7 cellular contexts compared by ENCODE assay signal in the genomic region with DNA sequence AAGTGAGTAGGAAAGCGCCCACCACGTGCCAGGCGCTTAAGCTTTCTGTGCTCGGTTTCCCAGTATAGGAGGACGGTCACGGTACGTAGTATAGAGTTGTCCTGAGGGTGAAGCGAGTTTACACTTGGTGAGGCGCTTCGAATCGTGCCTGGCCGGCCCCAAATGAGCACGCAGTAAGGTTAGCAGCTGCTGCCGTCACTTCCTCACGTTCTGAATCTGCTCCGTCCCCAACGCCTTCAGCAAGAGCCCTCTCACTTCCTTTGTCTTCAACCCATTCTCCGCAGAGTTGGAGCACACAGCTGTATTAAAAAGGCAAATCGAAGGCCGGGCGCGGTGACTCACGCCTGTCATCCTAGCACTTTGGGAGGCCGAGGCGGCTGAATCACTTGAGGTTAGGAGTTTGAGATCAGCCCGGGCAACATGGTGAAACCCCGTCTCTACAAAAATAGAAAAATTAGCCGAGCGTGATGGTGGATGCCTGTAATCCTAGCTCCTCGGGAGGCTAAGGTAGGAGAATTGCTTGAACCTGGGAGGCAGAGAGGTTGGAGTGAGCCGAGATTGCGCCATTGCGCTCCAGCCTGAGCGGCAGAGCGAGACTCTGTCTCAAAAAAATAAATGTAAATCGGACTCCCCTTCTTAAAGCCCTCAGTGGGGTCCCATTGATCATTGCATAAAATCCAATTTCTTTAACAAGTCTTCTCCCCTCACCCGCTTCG. TPM values are rescaled to one million over a fixed set of nuclear protein-coding genes. Genes with fewer than 3 reads are reported as not detected.
DNase-seq lines count a peak whose midpoint lies in the region; ATAC-seq and TF ChIP-seq lines count a peak whose summit lies in the region.

No MANE protein-coding gene starts in this region.

- ATAC-seq in GM18502 (IDR thresholded peaks at IDR 0.05; ENCODE audit: poor library complexity, unreplicated experiment) = peak; percentile 40
- peak; percentile 34 for ATAC-seq in HG02852 (IDR thresholded peaks at IDR 0.05; ENCODE audit: unreplicated experiment)
- ATAC-seq in central memory CD8-positive, alpha-beta T cell (replicated peaks; ENCODE audit: extremely low read depth, poor library complexity, severe bottlenecking) = peak; percentile 55
- ATAC-seq in left lung = peak; percentile 20

- H3K9me3 Mint-ChIP-seq in central memory CD8-positive, alpha-beta T cell = no peaks in the 10 kb centered on the region

- peak overlapping the region; percentile 71 to 76 for H3K4me3 ChIP-seq in left lung

- no peaks in the 10 kb centered on the region for H3K9me3 ChIP-seq in left lung

- peak overlapping the region; percentile 90 for H3K27ac Mint-ChIP-seq in central memory CD8-positive, alpha-beta T cell (ENCODE audit: low read depth)

- peak overlapping the region; percentile 85 for H3K4me3 Mint-ChIP-seq in central memory CD8-positive, alpha-beta T cell

- H3K27me3 Mint-ChIP-seq in central memory CD8-positive, alpha-beta T cell = no peaks in the 10 kb centered on the region

- peaks cover 0 to 4% of the 10 kb centered on the region in 2 donors for H3K27me3 ChIP-seq in left lung

- peak; percentile 40 for DNase-seq in NCI-H2107 (lab: John Stamatoyannopoulos, UW)
- DNase-seq in activated CD4-positive, CD25-positive, alpha-beta regulatory T cell treated with anti-CD3 and anti-CD28 coated beads, Interleukin-2, amount 50 U/mL, for 16 hours (ENCODE audit: low read depth, low spot score) = peak; percentile 64
- peak; percentile 61 to 78 for DNase-seq in central memory CD8-positive, alpha-beta T cell (ENCODE audit: low spot score in 2 of 2)
- peak; percentile 70 to 85 for DNase-seq in left lung
- peak; percentile 86 for DNase-seq in stimulated activated CD4-positive, alpha-beta T cell treated with anti-CD3 and anti-CD28 coated beads, Interleukin-4, amount 100 ng/mL, for 1 hour

- peaks cover 42% of the 10 kb centered on the region for H3K4me1 Mint-ChIP-seq in central memory CD8-positive, alpha-beta T cell

- peak overlapping the region; percentile 85 to 95 for H3K27ac ChIP-seq in left lung

- peaks cover 0 to 22% of the 10 kb centered on the region in 2 donors for H3K4me1 ChIP-seq in left lung

- peaks cover 0 to 6% of the 10 kb centered on the region in 2 donors for H3K36me3 ChIP-seq in left lung

- H3K36me3 Mint-ChIP-seq in central memory CD8-positive, alpha-beta T cell (ENCODE audit: insufficient read depth) = peaks cover 26% of the 10 kb centered on the region

- no peak for TF ChIP-seq CTCF in left lung (IDR thresholded peaks at IDR 0.05)

- intact Hi-C loops in left lung (cut with DNase I) = no loop called here

RNA-seq across cellular contexts. Expression of a gene that starts 0.7 kb away (rescaled TPM):
- 1 to 10 TPM; 8.8 to 9.1 TPM for total RNA-seq in left lung

RNA-seq across cellular contexts. Expression of a gene that starts 1.9 kb away (rescaled TPM):
- 1 to 10 TPM; 5.3 to 5.4 TPM for total RNA-seq in left lung

Comparison
In these comparisons a context has a peak if more than half of its experiments do, and no peak if none do; other contexts are left out.
1. Peak in every context shown above with its lines: DNase-seq, ATAC-seq, H3K4me3 ChIP-seq and H3K27ac ChIP-seq.